Comparison of ENCODE assay signal across 21 cellular contexts in genomic region chr3:151100076-151100475, GRCh38. TPM values are rescaled to one million over a fixed set of nuclear protein-coding genes. Genes with fewer than 3 reads are reported as not detected.
DNase-seq lines count a peak whose midpoint lies in the region; ATAC-seq and TF ChIP-seq lines count a peak whose summit lies in the region.
"Had no signal": no experiment of that assay in that cellular context is flagged by ENCODE, and none has a peak within 500 bp of the region (broad histone marks: within the 10 kb centered on the region; RNA-seq: fewer than 3 reads in every experiment).

No MANE protein-coding gene starts in this region.

- no peak for TF ChIP-seq EP300 in esophagus muscularis mucosa (IDR thresholded peaks at IDR 0.05)

- no peak overlapping the region for H3K18ac ChIP-seq in trophoblast cell (ENCODE audit: low read length)

- no peak for ATAC-seq in stimulated activated naive CD8-positive, alpha-beta T cell treated with anti-CD3 and anti-CD28 coated beads, Interleukin-15, amount 100 ng/mL, for 72 hours

- no peaks in the 10 kb centered on the region for H3K4me1 Mint-ChIP-seq in stimulated activated naive CD8-positive, alpha-beta T cell treated with anti-CD3 and anti-CD28 coated beads, Interleukin-15, amount 100 ng/mL, for 72 hours
- H3K4me1 Mint-ChIP-seq in MCF 10A (ENCODE audit: insufficient read depth, unreplicated experiment) = no peaks in the 10 kb centered on the region
- H3K4me1 Mint-ChIP-seq: CD14-positive monocyte; CD4-positive, alpha-beta memory T cell; CD4-positive, CD25-positive, alpha-beta regulatory T cell; CD8-positive, alpha-beta memory T cell had no signal

- H3K27me3 ChIP-seq in esophagus muscularis mucosa (no peaks in the 10 kb centered on the region), trophoblast cell (ENCODE audit: insufficient read depth, low read length) (no peaks in the 10 kb centered on the region)
- H3K27me3 ChIP-seq: BE2C, BLaER1 had no signal

- no peak for TF ChIP-seq CTCF in esophagus muscularis mucosa (IDR thresholded peaks at IDR 0.05)
- TF ChIP-seq CTCF in MCF 10A (IDR thresholded peaks at IDR 0.05; ENCODE audit: unreplicated experiment) = no peak

- H3K9me3 ChIP-seq in esophagus muscularis mucosa (no peaks in the 10 kb centered on the region), trophoblast cell (ENCODE audit: insufficient read depth, low read depth, low read length) (no peaks in the 10 kb centered on the region)
- H3K9me3 ChIP-seq: BE2C had no signal

- H3K36me3 Mint-ChIP-seq in MCF 10A (ENCODE audit: insufficient read depth, unreplicated experiment) = no peaks in the 10 kb centered on the region
- H3K36me3 Mint-ChIP-seq: CD14-positive monocyte; CD4-positive, alpha-beta memory T cell; CD4-positive, CD25-positive, alpha-beta regulatory T cell had no signal

- H3K4me1 ChIP-seq in esophagus muscularis mucosa (no peaks in the 10 kb centered on the region), trophoblast cell (ENCODE audit: control insufficient read depth in 1 of 2, insufficient read depth in 2 of 2, low read length in 2 of 2) (peaks cover 22 to 34% of the 10 kb centered on the region in 2 experiments)

- WGBS in esophagus muscularis mucosa = 93% methylated on average over 1 of the region's 1 CpG
- WGBS in trophoblast cell (ENCODE audit: extremely low coverage, insufficient coverage, insufficient read length) = no CpG with 5 or more reads among the region's 1 CpG

- no peak overlapping the region for H3K14ac ChIP-seq in trophoblast cell (ENCODE audit: low read length)

- no peak overlapping the region for H3K4me3 Mint-ChIP-seq in stimulated activated naive CD8-positive, alpha-beta T cell treated with anti-CD3 and anti-CD28 coated beads, Interleukin-15, amount 100 ng/mL, for 72 hours
- no peak overlapping the region for H3K4me3 Mint-ChIP-seq in MCF 10A (ENCODE audit: unreplicated experiment)
- H3K4me3 Mint-ChIP-seq: CD14-positive monocyte; CD4-positive, alpha-beta memory T cell; CD4-positive, CD25-positive, alpha-beta regulatory T cell; CD8-positive, alpha-beta memory T cell had no signal

- H3K79me2 ChIP-seq in trophoblast cell (ENCODE audit: control insufficient read depth, insufficient read depth, low read length, poor library complexity) = peaks cover 26% of the 10 kb centered on the region

- no peak overlapping the region for H2AK5ac ChIP-seq in trophoblast cell (ENCODE audit: low read length)

- no peak overlapping the region for H3K27ac ChIP-seq in esophagus muscularis mucosa (replicated peaks in 1 of 4)
- H3K27ac ChIP-seq in trophoblast cell (ENCODE audit: low read depth, low read length) = peak overlapping the region; percentile 10
- H3K27ac ChIP-seq: BLaER1 had no signal

- H3K23ac ChIP-seq in trophoblast cell (ENCODE audit: low read length) = no peak overlapping the region

- DNase-seq in ecto neural progenitor cell (ENCODE audit: low spot score) (peak; percentile 13), esophagus muscularis mucosa (ENCODE audit: extremely low spot score) (peak; percentile 66), trophoblast cell (no peak), retina (peak; percentile 20), NCI-H128 (lab: John Stamatoyannopoulos, UW; ENCODE audit: unreplicated experiment) (no peak), mesenteric fat pad (ENCODE audit: low spot score) (no peak), MCF 10A (ENCODE audit: unreplicated experiment) (no peak)
- DNase-seq in stimulated activated naive CD8-positive, alpha-beta T cell treated with anti-CD3 and anti-CD28 coated beads, Interleukin-15, amount 100 ng/mL, for 72 hours = no peak
- DNase-seq: 8988T; ACHN; BE2C; C1 segment of cervical spinal cord; Calu3; CD4-positive, alpha-beta memory T cell; CD4-positive, CD25-positive, alpha-beta regulatory T cell; CD8-positive, alpha-beta memory T cell; COR-L47; DMS79 treated with DMSO at 0.1 percent for 48 hours; GF-D8 had no signal

- no peak overlapping the region for H4K12ac ChIP-seq in trophoblast cell (ENCODE audit: low read depth, low read length)

- no peak overlapping the region for H2AFZ ChIP-seq in trophoblast cell (ENCODE audit: insufficient read depth, low read length, poor library complexity)

- no peak overlapping the region for H2BK120ac ChIP-seq in trophoblast cell (ENCODE audit: insufficient read depth, low read length, poor library complexity)

- CTCF ChIA-PET in MCF 10A (lab: Yijun Ruan, JAX) = interaction anchor here (1.2 kb wide), 1 partner anchor 13 kb away, joined by 3 read pairs; no protein-coding TSS in a partner anchor

- H3K9ac ChIP-seq in trophoblast cell (ENCODE audit: low read length) = no peak overlapping the region
- H3K9ac ChIP-seq: BLaER1 had no signal

- no peak overlapping the region for H3K27ac Mint-ChIP-seq in stimulated activated naive CD8-positive, alpha-beta T cell treated with anti-CD3 and anti-CD28 coated beads, Interleukin-15, amount 100 ng/mL, for 72 hours
- H3K27ac Mint-ChIP-seq in MCF 10A (ENCODE audit: low read depth, unreplicated experiment) = no peak overlapping the region
- H3K27ac Mint-ChIP-seq: CD14-positive monocyte; CD4-positive, alpha-beta memory T cell; CD4-positive, CD25-positive, alpha-beta regulatory T cell; CD8-positive, alpha-beta memory T cell had no signal

- TF ChIP-seq POLR2A in esophagus muscularis mucosa (IDR thresholded peaks at IDR 0.05; ENCODE audit: low read depth) = no peak

- no TSS peak for BruUV-seq in MCF 10A (replicated peaks; lab: Mats Ljungman, UMichigan)

- H3K79me1 ChIP-seq in trophoblast cell (ENCODE audit: low read length) = peaks cover 3% of the 10 kb centered on the region

- H3K27me3 Mint-ChIP-seq in stimulated activated naive CD8-positive, alpha-beta T cell treated with anti-CD3 and anti-CD28 coated beads, Interleukin-15, amount 100 ng/mL, for 72 hours = peaks cover 26% of the 10 kb centered on the region
- peaks cover 24% of the 10 kb centered on the region for H3K27me3 Mint-ChIP-seq in MCF 10A (ENCODE audit: insufficient read depth, unreplicated experiment)

- no peak overlapping the region for H3K4me2 ChIP-seq in trophoblast cell (ENCODE audit: low read length)
- H3K4me2 ChIP-seq: BLaER1 had no signal

- H4K91ac ChIP-seq in trophoblast cell (ENCODE audit: low read depth, low read length) = no peak overlapping the region

- peak overlapping the region; percentile 16 for H3K4ac ChIP-seq in trophoblast cell (ENCODE audit: low read depth, low read length)

- no peak overlapping the region for H2BK5ac ChIP-seq in trophoblast cell (ENCODE audit: low read depth, low read length, poor library complexity)

- H3K36me3 ChIP-seq in esophagus muscularis mucosa (no peaks in the 10 kb centered on the region), trophoblast cell (ENCODE audit: control insufficient read depth in 1 of 2, insufficient read depth in 2 of 2, low read length in 2 of 2) (peaks cover 0 to 2% of the 10 kb centered on the region in 2 experiments)
- H3K36me3 ChIP-seq: BE2C had no signal

- POLR2A ChIA-PET in MCF 10A (lab: Yijun Ruan, JAX) = no interaction called here

- H4K8ac ChIP-seq in trophoblast cell (ENCODE audit: low read depth, low read length) = no peak overlapping the region

- H2BK12ac ChIP-seq in trophoblast cell (ENCODE audit: low read length) = no peak overlapping the region

- no peak overlapping the region for H3K4me3 ChIP-seq in esophagus muscularis mucosa
- no peak overlapping the region for H3K4me3 ChIP-seq in trophoblast cell (ENCODE audit: low read depth, low read length)
- H3K4me3 ChIP-seq: BLaER1 had no signal

- intact Hi-C loops in esophagus muscularis mucosa (cut with DNase I) (no loop called here), MCF 10A (cut with micrococcal nuclease) (no loop called here)

- peaks cover 15 to 19% of the 10 kb centered on the region in 2 donors for H3K9me3 Mint-ChIP-seq in stimulated activated naive CD8-positive, alpha-beta T cell treated with anti-CD3 and anti-CD28 coated beads, Interleukin-15, amount 100 ng/mL, for 72 hours
- H3K9me3 Mint-ChIP-seq in MCF 10A (ENCODE audit: unreplicated experiment) = no peaks in the 10 kb centered on the region

RNA-seq across cellular contexts. Expression of gene MED12L, which starts 14.6 kb away (rescaled TPM):
- under 1 TPM; 0.19 to 0.83 (median 0.41) TPM for total RNA-seq in esophagus muscularis mucosa
- 45.5 and 47.4 TPM in 2 replicates for polyA plus RNA-seq in trophoblast cell (2013)
- total RNA-seq in mesenteric fat pad = 0.48 TPM
- total RNA-seq in MCF 10A (2022) = 0.47 and 1.3 TPM in 2 replicates
- polyA plus RNA-seq: CD4-positive, alpha-beta memory T cell; CD4-positive, CD25-positive, alpha-beta regulatory T cell had no signal

Comparison
In these comparisons a context has a peak if more than half of its experiments do, and no peak if none do; other contexts are left out.
1. DNase-seq: peak in ecto neural progenitor cell (single experiment), esophagus muscularis mucosa (single experiment) and retina (single experiment); none in trophoblast cell (0 of 2), NCI-H128 (single experiment), stimulated activated naive CD8-positive, alpha-beta T cell treated with anti-CD3 and anti-CD28 coated beads, Interleukin-15, amount 100 ng/mL, for 72 hours (0 of 2), mesenteric fat pad (single experiment) and MCF 10A (single experiment).